ENCODE assay signal across 18 cellular contexts in the genomic region with DNA sequence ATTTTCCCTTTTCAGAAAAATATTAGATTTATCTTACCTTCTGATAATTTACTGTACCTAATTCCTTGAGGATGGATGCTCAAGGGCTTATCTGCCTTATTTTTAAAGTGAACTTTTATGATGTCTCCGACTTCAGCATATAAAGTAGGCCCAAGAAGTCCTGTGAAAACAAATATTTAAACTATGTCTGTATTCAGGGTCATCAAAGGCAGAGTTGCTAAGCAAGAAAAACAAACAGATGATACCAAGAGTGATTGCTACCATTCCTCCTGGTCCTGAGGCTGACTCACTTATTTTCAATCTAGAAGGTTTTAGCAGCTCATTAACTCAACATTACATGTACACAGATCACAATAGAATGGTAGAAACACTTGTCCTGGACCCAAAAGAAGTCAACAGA. TPM values are rescaled to one million over a fixed set of nuclear protein-coding genes. Genes with fewer than 3 reads are reported as not detected.
DNase-seq lines count a peak whose midpoint lies in the region; ATAC-seq and TF ChIP-seq lines count a peak whose summit lies in the region.
"Had no signal": no experiment of that assay in that cellular context is flagged by ENCODE, and none has a peak within 500 bp of the region (broad histone marks: within the 10 kb centered on the region; RNA-seq: fewer than 3 reads in every experiment).

No MANE protein-coding gene starts in this region.

- H3K4me1 Mint-ChIP-seq in CD4-positive, alpha-beta memory T cell = peaks cover 0 to 18% (median 15%) of the 10 kb centered on the region in 4 donors
- H3K4me1 Mint-ChIP-seq in central memory CD8-positive, alpha-beta T cell = no peaks in the 10 kb centered on the region
- H3K4me1 Mint-ChIP-seq in endodermal cell (peaks cover 24% of the 10 kb centered on the region), glutamatergic neuron (ENCODE audit: low read depth, unreplicated experiment) (no peaks in the 10 kb centered on the region)

- 12% methylated on average over 1 of the region's 1 CpG for WGBS in right lobe of liver (ENCODE audit: insufficient coverage, low coverage, low lambda C conversion rate, missing lambda C conversion rate)
- WGBS in endodermal cell (ENCODE audit: insufficient coverage in 1 of 2, insufficient read length in 1 of 2), 2 experiments = 63 to 88% methylated on average over 1 of the region's 1 CpG

- peak overlapping the region in 5 of 7 donors; percentile 1 to 98 (median 87) for H3K27ac Mint-ChIP-seq in CD4-positive, alpha-beta memory T cell
- peak overlapping the region; percentile 1 for H3K27ac Mint-ChIP-seq in central memory CD8-positive, alpha-beta T cell (ENCODE audit: low read depth)
- no peak overlapping the region for H3K27ac Mint-ChIP-seq in endodermal cell
- H3K27ac Mint-ChIP-seq in glutamatergic neuron (ENCODE audit: unreplicated experiment) = no peak overlapping the region
- H3K27ac Mint-ChIP-seq: activated CD8-positive, alpha-beta memory T cell treated with anti-CD3 and anti-CD28 coated beads, Interleukin-2, amount 10 ng/mL, durations not matched to agents 7 days and 5 days; activated naive CD4-positive, alpha-beta T cell treated with anti-CD3 and anti-CD28 coated beads for 36 hours had no signal

- H3K9me3 ChIP-seq in CD4-positive, alpha-beta memory T cell (ENCODE audit: control insufficient read depth in 1 of 2, low read length in 2 of 2) = no peaks in the 10 kb centered on the region
- H3K9me3 ChIP-seq in right lobe of liver (no peaks in the 10 kb centered on the region), endodermal cell (ENCODE audit: control insufficient read depth, low read length) (no peaks in the 10 kb centered on the region)
- H3K9me3 ChIP-seq: BLaER1, gastrocnemius medialis had no signal

- ATAC-seq in central memory CD8-positive, alpha-beta T cell (replicated peaks; ENCODE audit: extremely low read depth, poor library complexity, severe bottlenecking) = no peak
- ATAC-seq in right lobe of liver (peak; percentile 36 to 69 (median 52)), GM18517 (IDR thresholded peaks at IDR 0.05; ENCODE audit: unreplicated experiment) (no peak)
- ATAC-seq: activated CD8-positive, alpha-beta memory T cell treated with anti-CD3 and anti-CD28 coated beads, Interleukin-2, amount 10 ng/mL, durations not matched to agents 7 days and 5 days; gastrocnemius medialis had no signal

- H3K27me3 Mint-ChIP-seq in CD4-positive, alpha-beta memory T cell = no peaks in the 10 kb centered on the region
- peaks cover 11% of the 10 kb centered on the region for H3K27me3 Mint-ChIP-seq in central memory CD8-positive, alpha-beta T cell
- H3K27me3 Mint-ChIP-seq in endodermal cell (ENCODE audit: insufficient read depth) (peaks cover 7% of the 10 kb centered on the region), glutamatergic neuron (ENCODE audit: unreplicated experiment) (no peaks in the 10 kb centered on the region)
- H3K27me3 Mint-ChIP-seq: activated CD8-positive, alpha-beta memory T cell treated with anti-CD3 and anti-CD28 coated beads, Interleukin-2, amount 10 ng/mL, durations not matched to agents 7 days and 5 days had no signal

- H3K9ac ChIP-seq in endodermal cell (ENCODE audit: extremely low read depth, low read length, poor library complexity, severe bottlenecking) = no peak overlapping the region
- H3K9ac ChIP-seq: BLaER1, parathyroid adenoma had no signal

- peaks cover 21% of the 10 kb centered on the region for H3K4me1 ChIP-seq in CD4-positive, alpha-beta memory T cell (ENCODE audit: insufficient read depth, low read length)
- H3K4me1 ChIP-seq in right lobe of liver (peaks cover 0 to 93% (median 36%) of the 10 kb centered on the region in 4 donors), endodermal cell (ENCODE audit: control insufficient read depth, insufficient read depth, low read length) (peaks cover 8% of the 10 kb centered on the region)
- H3K4me1 ChIP-seq: BLaER1, gastrocnemius medialis, parathyroid adenoma had no signal

- intact Hi-C loops in CD4-positive, alpha-beta memory T cell (cut with micrococcal nuclease) = no loop called here
- intact Hi-C loops in right lobe of liver (cut with DNase I) = no loop called here

- CTCF ChIA-PET in CD4-positive, alpha-beta memory T cell (lab: Charles Lee; ENCODE audit: partially characterized antibody) = no interaction called here

- peak in 1 of 5 donors; percentile 47 for DNase-seq in CD4-positive, alpha-beta memory T cell
- DNase-seq in HT-29 (ENCODE audit: low spot score) = peak; percentile 72
- DNase-seq in central memory CD8-positive, alpha-beta T cell (ENCODE audit: low spot score in 2 of 2) = no peak
- DNase-seq in right lobe of liver = no peak
- DNase-seq in endodermal cell = no peak
- DNase-seq in activated CD4-positive, CD25-positive, alpha-beta regulatory T cell (lab: John Stamatoyannopoulos, UW) = no peak
- no peak for DNase-seq in glutamatergic neuron
- DNase-seq: activated CD8-positive, alpha-beta memory T cell treated with anti-CD3 and anti-CD28 coated beads, Interleukin-2, amount 10 ng/mL, durations not matched to agents 7 days and 5 days; activated naive CD4-positive, alpha-beta T cell treated with anti-CD3 and anti-CD28 coated beads for 36 hours; EL; gastrocnemius medialis; HCEC 1CT; NCI-H1417; NCI-H446 treated with DMSO at 0.1 percent for 48 hours; stimulated activated CD4-positive, alpha-beta T cell treated with anti-CD3 and anti-CD28 coated beads, Interleukin-15, amount 100 ng/mL, for 24 hours had no signal

- no peaks in the 10 kb centered on the region for H3K9me3 Mint-ChIP-seq in CD4-positive, alpha-beta memory T cell
- H3K9me3 Mint-ChIP-seq in central memory CD8-positive, alpha-beta T cell = no peaks in the 10 kb centered on the region
- H3K9me3 Mint-ChIP-seq in endodermal cell = no peaks in the 10 kb centered on the region
- no peaks in the 10 kb centered on the region for H3K9me3 Mint-ChIP-seq in glutamatergic neuron (ENCODE audit: unreplicated experiment)
- H3K9me3 Mint-ChIP-seq: activated naive CD4-positive, alpha-beta T cell treated with anti-CD3 and anti-CD28 coated beads for 36 hours had no signal

- no peaks in the 10 kb centered on the region for H3K27me3 ChIP-seq in CD4-positive, alpha-beta memory T cell (ENCODE audit: insufficient read depth, low read length)
- H3K27me3 ChIP-seq in right lobe of liver (no peaks in the 10 kb centered on the region), endodermal cell (ENCODE audit: control insufficient read depth, insufficient read depth, low read length, poor library complexity, severe bottlenecking) (peaks cover 24% of the 10 kb centered on the region)
- H3K27me3 ChIP-seq: BLaER1, gastrocnemius medialis had no signal

- no peaks in the 10 kb centered on the region for H3K36me3 ChIP-seq in CD4-positive, alpha-beta memory T cell (ENCODE audit: insufficient read depth, low read length)
- H3K36me3 ChIP-seq in right lobe of liver (peaks cover 0 to 5% (median 0%) of the 10 kb centered on the region in 4 donors), endodermal cell (ENCODE audit: control insufficient read depth, insufficient read depth, low read length) (no peaks in the 10 kb centered on the region)
- H3K36me3 ChIP-seq: BLaER1, gastrocnemius medialis had no signal

- H3K4me3 Mint-ChIP-seq in CD4-positive, alpha-beta memory T cell = no peak overlapping the region
- H3K4me3 Mint-ChIP-seq in central memory CD8-positive, alpha-beta T cell = no peak overlapping the region
- H3K4me3 Mint-ChIP-seq in endodermal cell (no peak overlapping the region), glutamatergic neuron (ENCODE audit: unreplicated experiment) (no peak overlapping the region)
- H3K4me3 Mint-ChIP-seq: activated CD8-positive, alpha-beta memory T cell treated with anti-CD3 and anti-CD28 coated beads, Interleukin-2, amount 10 ng/mL, durations not matched to agents 7 days and 5 days; activated naive CD4-positive, alpha-beta T cell treated with anti-CD3 and anti-CD28 coated beads for 36 hours had no signal

- TF ChIP-seq CTCF in right lobe of liver (IDR thresholded peaks at IDR 0.05) (no peak), endodermal cell (conservative IDR thresholded peaks at IDR 0.05) (no peak), glutamatergic neuron (IDR thresholded peaks at IDR 0.05; ENCODE audit: partially characterized antibody, unreplicated experiment) (no peak)

- H3K4me3 ChIP-seq in CD4-positive, alpha-beta memory T cell (ENCODE audit: low read length in 2 of 2) = no peak overlapping the region
- H3K4me3 ChIP-seq in right lobe of liver (no peak overlapping the region), endodermal cell (ENCODE audit: low read length) (no peak overlapping the region)
- H3K4me3 ChIP-seq: BLaER1, gastrocnemius medialis had no signal

- POLR2A ChIA-PET in CD4-positive, alpha-beta memory T cell (lab: Charles Lee; ENCODE audit: partially characterized antibody) = interaction anchor here (0.6 to 1.1 kb wide), 2 partner anchors 14 to 16 kb away, joined by 3 to 4 read pairs; a partner anchor contains a TSS

- no peak overlapping the region for H3K27ac ChIP-seq in CD4-positive, alpha-beta memory T cell (ENCODE audit: low read depth, low read length)
- peak overlapping the region in 2 of 3 donors; percentile 49 to 62 for H3K27ac ChIP-seq in right lobe of liver
- H3K27ac ChIP-seq in endodermal cell (ENCODE audit: low read depth, low read length) = no peak overlapping the region
- H3K27ac ChIP-seq: BLaER1, gastrocnemius medialis, parathyroid adenoma had no signal

- no peaks in the 10 kb centered on the region for H3K36me3 Mint-ChIP-seq in CD4-positive, alpha-beta memory T cell
- peaks cover 2% of the 10 kb centered on the region for H3K36me3 Mint-ChIP-seq in central memory CD8-positive, alpha-beta T cell (ENCODE audit: insufficient read depth)
- H3K36me3 Mint-ChIP-seq in endodermal cell (ENCODE audit: low read depth) (no peaks in the 10 kb centered on the region), glutamatergic neuron (ENCODE audit: unreplicated experiment) (no peaks in the 10 kb centered on the region)

- TF ChIP-seq POLR2A in right lobe of liver (IDR thresholded peaks at IDR 0.05) = no peak

RNA-seq across cellular contexts. Expression of a gene that starts 14.1 kb away (rescaled TPM):
- total RNA-seq in CD4-positive, alpha-beta memory T cell = 1 to 10 TPM; 4.9 to 6.1 TPM
- polyA plus RNA-seq in CD4-positive, alpha-beta memory T cell = 1 to 10 TPM; 1.4 to 3.3 TPM
- 8.1 and 9.2 TPM in 2 replicates for total RNA-seq in HT-29 (2014; rRNA removed; shearing (Covaris generic))
- total RNA-seq in right lobe of liver (100 to 1,000 TPM; 110 to 279 (median 175) TPM), endodermal cell (under 1 TPM; 0.04 to 0.09 TPM), glutamatergic neuron (ENCODE audit: unreplicated experiment) (not detected)
- polyA plus RNA-seq in endodermal cell (2013, experiment 1 of 2) = 0.28 TPM
- polyA plus RNA-seq in endodermal cell (2013, experiment 2 of 2) = 0.04 TPM

RNA-seq across cellular contexts. Expression of a gene that starts 57.7 kb away (rescaled TPM):
- 1 to 10 TPM; 1.9 to 2.2 TPM for total RNA-seq in CD4-positive, alpha-beta memory T cell
- polyA plus RNA-seq in CD4-positive, alpha-beta memory T cell = 1 to 10 TPM in 1 of 2 donors, not detected in 1; 1.4 TPM
- total RNA-seq in HT-29 (2014; rRNA removed; shearing (Covaris generic)) = not detected in 2 replicates
- 1 to 10 TPM in 5 of 6 experiments, under 1 TPM in 1; 0.70 to 2.9 (median 2.5) TPM for total RNA-seq in right lobe of liver
- total RNA-seq in endodermal cell = not detected
- polyA plus RNA-seq in endodermal cell (2013, experiment 1 of 2) = not detected
- not detected for polyA plus RNA-seq in endodermal cell (2013, experiment 2 of 2)
- total RNA-seq in glutamatergic neuron (ENCODE audit: unreplicated experiment) = not detected

Comparison
In these comparisons a context has a peak if more than half of its experiments do, and no peak if none do; other contexts are left out.
1. H3K27ac ChIP-seq: peak in right lobe of liver (2 of 3); none in CD4-positive, alpha-beta memory T cell (single experiment) and endodermal cell (single experiment).
2. H3K27ac Mint-ChIP-seq: peak in CD4-positive, alpha-beta memory T cell (5 of 7) and central memory CD8-positive, alpha-beta T cell (single experiment); none in endodermal cell (single experiment) and glutamatergic neuron (single experiment).
3. ATAC-seq: peak in right lobe of liver (4 of 4); none in central memory CD8-positive, alpha-beta T cell (single experiment) and GM18517 (single experiment).
4. RNA of a gene that starts 14.1 kb away (total RNA-seq): 110 to 279 TPM in right lobe of liver; 8.1 to 9.2 TPM in HT-29, 4.9 to 6.1 TPM in CD4-positive, alpha-beta memory T cell, 0.04 to 0.09 TPM in endodermal cell and not detected in glutamatergic neuron (single experiment); every median in the first group is over 10 times any median in the second.